In genomic region chr10:114623155-114623554, GRCh38 we compare ENCODE assay signal across 15 cellular contexts. TPM values are rescaled to one million over a fixed set of nuclear protein-coding genes. Genes with fewer than 3 reads are reported as not detected.
DNase-seq lines count a peak whose midpoint lies in the region; ATAC-seq and TF ChIP-seq lines count a peak whose summit lies in the region.
"Had no signal": no experiment of that assay in that cellular context is flagged by ENCODE, and none has a peak within 500 bp of the region (broad histone marks: within the 10 kb centered on the region; RNA-seq: fewer than 3 reads in every experiment).

No MANE protein-coding gene starts in this region.

- TF ChIP-seq POLR2A in suprapubic skin (IDR thresholded peaks at IDR 0.05): no peak

- no peak for DNase-seq in ascending aorta (ENCODE audit: low spot score in 2 of 2)
- DNase-seq in left colon: no peak
- DNase-seq in suprapubic skin (ENCODE audit: low spot score in 2 of 2): no peak
- no peak for DNase-seq in DMS53 treated with DMSO at 0.1 percent for 48 hours (lab: John Stamatoyannopoulos, UW; ENCODE audit: unreplicated experiment)
- no peak for DNase-seq in anterior cingulate cortex (lab: John Stamatoyannopoulos, UW)
- DNase-seq in iPS-NIHi7 (ENCODE audit: extremely low spot score): no peak
- DNase-seq: activated CD4-positive, alpha-beta T cell treated with anti-CD3 and anti-CD28 coated beads for 36 hours; cortex of kidney; DMS79 treated with DMSO at 0.1 percent for 48 hours; NCI-H187; NCI-H524 treated with DMSO at 0.1 percent for 48 hours had no signal

- 79% methylated on average over 2 of the region's 2 CpGs for WGBS in suprapubic skin

- TF ChIP-seq CTCF in ascending aorta (IDR thresholded peaks at IDR 0.05) (no peak), suprapubic skin (IDR thresholded peaks at IDR 0.05) (no peak)

- no peaks in the 10 kb centered on the region for H3K9me3 ChIP-seq in HUES48 (ENCODE audit: control insufficient read depth, insufficient read depth, low read length)
- H3K9me3 ChIP-seq in ascending aorta: no peaks in the 10 kb centered on the region
- no peaks in the 10 kb centered on the region for H3K9me3 ChIP-seq in suprapubic skin
- H3K9me3 ChIP-seq: neutrophil had no signal

- H3K4me1 ChIP-seq in HUES48 (ENCODE audit: control insufficient read depth, insufficient read depth, low read length) (peaks cover 24% of the 10 kb centered on the region), ascending aorta (peaks cover 0 to 35% of the 10 kb centered on the region in 2 donors), suprapubic skin (peaks cover 32% of the 10 kb centered on the region)

- H3K4me3 ChIP-seq in HUES48 (ENCODE audit: low read depth, low read length) (0 out of 2 replicates have a peak overlapping the region, but pooled peaks have one; percentile 4), ascending aorta (no peak overlapping the region), suprapubic skin (no peak overlapping the region)
- H3K4me3 ChIP-seq: skin epidermis had no signal

- H3K27ac ChIP-seq in HUES48 (ENCODE audit: low read depth, low read length): peak overlapping the region; percentile 92
- H3K27ac ChIP-seq in ascending aorta: peak overlapping the region; percentile 34 to 46
- peak overlapping the region; percentile 39 for H3K27ac ChIP-seq in suprapubic skin
- H3K27ac ChIP-seq: neutrophil had no signal

- H3K36me3 ChIP-seq in HUES48 (ENCODE audit: control insufficient read depth, insufficient read depth, low read length) (no peaks in the 10 kb centered on the region), ascending aorta (no peaks in the 10 kb centered on the region), suprapubic skin (no peaks in the 10 kb centered on the region)
- H3K36me3 ChIP-seq: neutrophil had no signal

- intact Hi-C loops in ascending aorta (cut with DNase I) (no loop called here), left colon (cut with DNase I, micrococcal nuclease) (no loop called here)

- ATAC-seq in left colon: peak; percentile 69
- no peak for ATAC-seq in GM21360 (IDR thresholded peaks at IDR 0.05; ENCODE audit: unreplicated experiment)
- ATAC-seq: activated CD4-positive, alpha-beta T cell treated with anti-CD3 and anti-CD28 coated beads for 36 hours had no signal

- TF ChIP-seq EP300 in suprapubic skin (IDR thresholded peaks at IDR 0.05): no peak

- H3K9ac ChIP-seq in HUES48 (ENCODE audit: low read depth, low read length): no peak overlapping the region

- H3K27me3 ChIP-seq in HUES48 (ENCODE audit: control insufficient read depth, insufficient read depth, low read length) (no peaks in the 10 kb centered on the region), ascending aorta (no peaks in the 10 kb centered on the region), suprapubic skin (no peaks in the 10 kb centered on the region)

RNA-seq across cellular contexts. Expression of gene ABLIM1, which starts 34.9 kb away (rescaled TPM):
- 87.7 TPM for total RNA-seq in ascending aorta
- total RNA-seq in left colon: 100 to 1,000 TPM; 107 to 118 TPM
- total RNA-seq in suprapubic skin: 100 to 1,000 TPM; 156 to 278 (median 213) TPM

Comparison
In these comparisons a context has a peak if more than half of its experiments do, and no peak if none do; other contexts are left out.
1. H3K27ac ChIP-seq: peak in every context shown above with its lines; median percentile 92 in HUES48; 40 in ascending aorta; 39 in suprapubic skin.